9 cellular contexts compared by ENCODE assay signal in the genomic region with DNA sequence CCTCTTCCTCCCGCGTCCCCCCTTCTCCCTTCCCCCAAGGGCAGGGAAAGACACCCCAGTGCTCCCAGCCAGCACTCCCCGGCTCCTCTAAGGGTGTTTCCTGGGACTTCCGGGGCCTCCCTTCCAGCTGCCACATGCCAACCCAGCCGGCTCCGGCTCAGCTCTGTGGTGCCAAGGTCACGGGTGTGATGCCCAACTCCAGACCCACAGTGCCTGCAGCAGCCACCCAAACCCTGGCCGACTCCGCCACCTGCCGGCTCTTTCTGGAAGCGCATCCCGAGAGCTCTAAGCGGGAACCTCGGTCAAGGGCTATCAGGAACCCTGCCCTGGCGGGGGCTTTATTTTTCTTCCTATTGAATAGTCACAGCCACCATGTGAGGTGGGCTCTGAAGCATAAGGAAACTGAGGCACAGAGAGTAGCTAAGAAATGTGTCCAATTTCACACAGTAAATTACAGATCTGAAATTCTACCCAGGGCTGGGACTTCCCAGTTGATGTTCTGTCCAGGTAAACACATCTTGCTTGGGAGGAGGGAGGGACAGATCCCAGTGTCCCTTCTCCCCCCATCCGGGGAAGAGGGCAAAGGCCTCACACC.
DNase-seq lines count a peak whose midpoint lies in the region; ATAC-seq, FAIRE-seq and TF ChIP-seq lines count a peak whose summit lies in the region.
"Had no signal": no experiment of that assay in that cellular context is flagged by ENCODE, and none has a peak within 500 bp of the region (broad histone marks: within the 10 kb centered on the region; RNA-seq: fewer than 3 reads in every experiment).

No MANE protein-coding gene starts in this region.

- DNase-seq in D721Med (ENCODE audit: insufficient read length, low spot score) (peak; percentile 74), NOMO-1 (lab: John Stamatoyannopoulos, UW; ENCODE audit: unreplicated experiment in 2 of 2) (peak; percentile 53 to 73), middle frontal gyrus (ENCODE audit: extremely low spot score, low spot score) (peak; percentile 74)
- peak; percentile 63 to 95 (median 92) for DNase-seq in activated CD8-positive, alpha-beta memory T cell treated with anti-CD3 and anti-CD28 coated beads for 48 hours (ENCODE audit: low read depth in 2 of 3, low spot score in 2 of 3)
- DNase-seq in stimulated activated CD8-positive, alpha-beta memory T cell treated with anti-CD3 and anti-CD28 coated beads, Interleukin-2, amount 100 ng/mL, for 48 hours (ENCODE audit: low read depth in 2 of 2), result peak; percentile 80 to 86

- peak overlapping the region; percentile 57 for H3K9ac ChIP-seq in endocrine pancreas (ENCODE audit: control insufficient read depth, insufficient read depth, low read length)

- peak; percentile 54 for ATAC-seq in HG03439 (IDR thresholded peaks at IDR 0.05; ENCODE audit: unreplicated experiment)
- ATAC-seq in HG02852 (IDR thresholded peaks at IDR 0.05; ENCODE audit: unreplicated experiment), result no peak

- no peaks in the 10 kb centered on the region for H3K9me3 ChIP-seq in endocrine pancreas (ENCODE audit: control insufficient read depth, low read length)

- TF ChIP-seq CTCF in D721Med (IDR thresholded peaks at IDR 0.05; ENCODE audit: insufficient read depth, missing control alignments), result peak; percentile 98

- no peak for FAIRE-seq in D721Med (lab: Jason Lieb, UNC)
- FAIRE-seq: TTC549 had no signal

- H3K4me3 ChIP-seq in endocrine pancreas (ENCODE audit: control insufficient read depth, insufficient read depth, low read length), result no peak overlapping the region

- no peaks in the 10 kb centered on the region for H3K4me1 ChIP-seq in endocrine pancreas (ENCODE audit: control insufficient read depth, insufficient read depth, low read length)

- H3K27me3 ChIP-seq in endocrine pancreas (ENCODE audit: control insufficient read depth, insufficient read depth, low read length), result peaks cover 2% of the 10 kb centered on the region

- no peaks in the 10 kb centered on the region for H3K36me3 ChIP-seq in endocrine pancreas (ENCODE audit: control insufficient read depth, insufficient read depth, low read length)
